Comparison of ENCODE assay signal across 8 cellular contexts in the genomic region with DNA sequence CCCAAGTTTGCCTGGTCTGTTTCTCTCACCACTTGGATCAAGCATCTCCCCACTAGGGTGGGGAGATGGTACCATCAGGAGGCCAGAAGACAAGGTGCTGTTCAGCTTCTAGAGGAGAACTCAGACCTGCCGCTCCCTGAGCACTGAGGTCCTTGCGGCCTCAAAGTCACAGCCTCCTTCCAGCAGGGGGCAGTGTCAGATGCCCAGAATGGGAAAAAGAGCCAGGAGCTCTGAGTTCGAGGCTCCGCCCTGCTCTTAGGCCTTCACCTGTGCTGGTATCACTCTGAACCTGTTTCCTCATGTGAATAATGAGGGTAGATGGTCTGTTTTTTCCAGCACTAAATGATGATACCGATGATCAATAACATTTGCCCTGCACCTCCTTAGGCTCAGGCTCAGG.
A peak's percentile ranks its signal among the peaks of the same experiment; 100 is the strongest.
DNase-seq lines count a peak whose midpoint lies in the region; ATAC-seq and TF ChIP-seq lines count a peak whose summit lies in the region.

No MANE protein-coding gene starts in this region.

- H3K4ac ChIP-seq in mesendoderm (ENCODE audit: low read depth, low read length): no peak overlapping the region

- TF ChIP-seq CTCF in BJ (IDR thresholded peaks at IDR 0.05; ENCODE audit: insufficient read depth, low read depth, low read length): peak; percentile 35

- no peak overlapping the region for H4K8ac ChIP-seq in mesendoderm (ENCODE audit: low read depth, low read length)

- H3K56ac ChIP-seq in mesendoderm (ENCODE audit: low read length): no peak overlapping the region

- no peak overlapping the region for H2AK5ac ChIP-seq in mesendoderm (ENCODE audit: low read length)

- H3K4me3 ChIP-seq in BJ (ENCODE audit: low read depth, low read length): no peak overlapping the region
- no peak overlapping the region for H3K4me3 ChIP-seq in mesendoderm (ENCODE audit: low read length)

- no peak overlapping the region for H3K27ac ChIP-seq in mesendoderm (ENCODE audit: low read depth, low read length)

- POLR2A ChIA-PET in BJ (lab: Charles Lee): no interaction called here

- WGBS in mesendoderm (ENCODE audit: extremely low coverage, insufficient coverage, low lambda C conversion rate): no CpG with 5 or more reads among the region's 5 CpGs

- CTCF ChIA-PET in BJ (lab: Yijun Ruan, JAX): interaction anchor here (0.8 kb wide), 1 partner anchor 10 kb away, joined by 3 read pairs; no protein-coding TSS in a partner anchor

- H3K79me2 ChIP-seq in mesendoderm (ENCODE audit: control insufficient read depth, insufficient read depth, low read length): no peaks in the 10 kb centered on the region

- H3K23ac ChIP-seq in mesendoderm (ENCODE audit: low read length): no peak overlapping the region

- H3K36me3 ChIP-seq in BJ (ENCODE audit: control insufficient read depth, insufficient read depth, low read length): 0 out of 2 replicates have a peak, but pooled peaks cover 1% of the 10 kb centered on the region
- H3K36me3 ChIP-seq in mesendoderm (ENCODE audit: control insufficient read depth, insufficient read depth, low read length): no peaks in the 10 kb centered on the region

- H3K9ac ChIP-seq in mesendoderm (ENCODE audit: low read length): no peak overlapping the region

- H2BK120ac ChIP-seq in mesendoderm (ENCODE audit: low read depth, low read length): no peak overlapping the region

- ATAC-seq in GM21717 (IDR thresholded peaks at IDR 0.05; ENCODE audit: unreplicated experiment) (no peak), HG03432 (IDR thresholded peaks at IDR 0.05; ENCODE audit: unreplicated experiment) (no peak), GM18868 (IDR thresholded peaks at IDR 0.05; ENCODE audit: unreplicated experiment) (no peak)

- H3K18ac ChIP-seq in mesendoderm (ENCODE audit: low read length): no peak overlapping the region

- H2BK15ac ChIP-seq in mesendoderm (replicated peaks; ENCODE audit: low read depth): no peak overlapping the region

- no peak for DNase-seq in BJ (ENCODE audit: low read depth)
- DNase-seq in HUDEP-2 (lab: John Stamatoyannopoulos, UW; ENCODE audit: unreplicated experiment in 76 of 76): peak in 48 of 76 experiments; percentile 1 to 57 (median 28)
- peak; percentile 36 for DNase-seq in activated T-cell treated with anti-CD3 and anti-CD28 coated beads, Interleukin-2, amount 50 U/mL, for 1 hour
- DNase-seq in mesendoderm: peak; percentile 44
- DNase-seq in NCI-H1436 treated with DMSO at 0.1 percent for 48 hours (lab: John Stamatoyannopoulos, UW): no peak

- H3K79me1 ChIP-seq in mesendoderm (ENCODE audit: low read length): no peaks in the 10 kb centered on the region

- no peaks in the 10 kb centered on the region for H3K27me3 ChIP-seq in BJ (ENCODE audit: control insufficient read depth, insufficient read depth, low read length)
- no peaks in the 10 kb centered on the region for H3K27me3 ChIP-seq in mesendoderm (ENCODE audit: insufficient read depth, low read length, poor library complexity)

- H3K4me1 ChIP-seq in mesendoderm (ENCODE audit: control insufficient read depth, low read depth, low read length): no peaks in the 10 kb centered on the region

- H2BK5ac ChIP-seq in mesendoderm (ENCODE audit: low read length): no peak overlapping the region

- H3K4me2 ChIP-seq in mesendoderm (ENCODE audit: low read length): no peak overlapping the region

- H4K5ac ChIP-seq in mesendoderm (ENCODE audit: low read length): no peak overlapping the region

Comparison
In these comparisons a context has a peak if more than half of its experiments do, and no peak if none do; other contexts are left out.
1. DNase-seq: peak in HUDEP-2 (48 of 76), activated T-cell treated with anti-CD3 and anti-CD28 coated beads, Interleukin-2, amount 50 U/mL, for 1 hour (single experiment) and mesendoderm (single experiment); none in BJ (single experiment) and NCI-H1436 treated with DMSO at 0.1 percent for 48 hours (single experiment).